Comparison of ENCODE assay signal across 1 cellular context in the genomic region with DNA sequence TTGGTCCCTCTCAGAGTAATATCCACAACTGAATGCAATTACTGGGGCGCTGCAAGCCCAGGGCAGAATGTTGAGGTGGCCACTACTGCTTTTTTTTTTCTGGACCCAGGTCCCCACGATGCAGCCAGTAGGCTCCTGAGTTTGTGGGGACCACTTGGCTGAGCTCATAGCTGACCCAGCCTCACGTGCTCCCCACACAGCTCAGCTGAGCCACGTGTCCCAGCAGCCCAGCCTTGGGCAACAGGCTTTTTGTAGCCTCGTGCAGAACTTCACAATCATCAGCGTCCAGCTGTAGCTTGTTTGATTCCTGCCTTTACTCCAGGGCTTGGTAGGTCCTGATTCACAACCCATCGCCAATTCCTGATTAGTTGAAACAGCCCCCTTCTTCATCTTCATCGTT.
TF ChIP-seq lines count a peak whose summit lies in the region.

No MANE protein-coding gene starts in this region.

TF ChIP-seq in HepG2, 621 proteins besides CTCF, POLR2A, EP300 and RAD21 (continued from another document and continues in another):
- TF ChIP-seq, protein P1, sequence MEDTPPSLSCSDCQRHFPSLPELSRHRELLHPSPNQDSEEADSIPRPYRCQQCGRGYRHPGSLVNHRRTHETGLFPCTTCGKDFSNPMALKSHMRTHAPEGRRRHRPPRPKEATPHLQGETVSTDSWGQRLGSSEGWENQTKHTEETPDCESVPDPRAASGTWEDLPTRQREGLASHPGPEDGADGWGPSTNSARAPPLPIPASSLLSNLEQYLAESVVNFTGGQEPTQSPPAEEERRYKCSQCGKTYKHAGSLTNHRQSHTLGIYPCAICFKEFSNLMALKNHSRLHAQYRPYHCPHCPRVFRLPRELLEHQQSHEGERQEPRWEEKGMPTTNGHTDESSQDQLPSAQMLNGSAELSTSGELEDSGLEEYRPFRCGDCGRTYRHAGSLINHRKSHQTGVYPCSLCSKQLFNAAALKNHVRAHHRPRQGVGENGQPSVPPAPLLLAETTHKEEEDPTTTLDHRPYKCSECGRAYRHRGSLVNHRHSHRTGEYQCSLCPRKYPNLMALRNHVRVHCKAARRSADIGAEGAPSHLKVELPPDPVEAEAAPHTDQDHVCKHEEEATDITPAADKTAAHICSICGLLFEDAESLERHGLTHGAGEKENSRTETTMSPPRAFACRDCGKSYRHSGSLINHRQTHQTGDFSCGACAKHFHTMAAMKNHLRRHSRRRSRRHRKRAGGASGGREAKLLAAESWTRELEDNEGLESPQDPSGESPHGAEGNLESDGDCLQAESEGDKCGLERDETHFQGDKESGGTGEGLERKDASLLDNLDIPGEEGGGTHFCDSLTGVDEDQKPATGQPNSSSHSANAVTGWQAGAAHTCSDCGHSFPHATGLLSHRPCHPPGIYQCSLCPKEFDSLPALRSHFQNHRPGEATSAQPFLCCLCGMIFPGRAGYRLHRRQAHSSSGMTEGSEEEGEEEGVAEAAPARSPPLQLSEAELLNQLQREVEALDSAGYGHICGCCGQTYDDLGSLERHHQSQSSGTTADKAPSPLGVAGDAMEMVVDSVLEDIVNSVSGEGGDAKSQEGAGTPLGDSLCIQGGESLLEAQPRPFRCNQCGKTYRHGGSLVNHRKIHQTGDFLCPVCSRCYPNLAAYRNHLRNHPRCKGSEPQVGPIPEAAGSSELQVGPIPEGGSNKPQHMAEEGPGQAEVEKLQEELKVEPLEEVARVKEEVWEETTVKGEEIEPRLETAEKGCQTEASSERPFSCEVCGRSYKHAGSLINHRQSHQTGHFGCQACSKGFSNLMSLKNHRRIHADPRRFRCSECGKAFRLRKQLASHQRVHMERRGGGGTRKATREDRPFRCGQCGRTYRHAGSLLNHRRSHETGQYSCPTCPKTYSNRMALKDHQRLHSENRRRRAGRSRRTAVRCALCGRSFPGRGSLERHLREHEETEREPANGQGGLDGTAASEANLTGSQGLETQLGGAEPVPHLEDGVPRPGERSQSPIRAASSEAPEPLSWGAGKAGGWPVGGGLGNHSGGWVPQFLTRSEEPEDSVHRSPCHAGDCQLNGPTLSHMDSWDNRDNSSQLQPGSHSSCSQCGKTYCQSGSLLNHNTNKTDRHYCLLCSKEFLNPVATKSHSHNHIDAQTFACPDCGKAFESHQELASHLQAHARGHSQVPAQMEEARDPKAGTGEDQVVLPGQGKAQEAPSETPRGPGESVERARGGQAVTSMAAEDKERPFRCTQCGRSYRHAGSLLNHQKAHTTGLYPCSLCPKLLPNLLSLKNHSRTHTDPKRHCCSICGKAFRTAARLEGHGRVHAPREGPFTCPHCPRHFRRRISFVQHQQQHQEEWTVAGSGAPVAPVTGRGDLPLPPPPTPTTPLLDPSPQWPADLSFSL (CRISPR knock-in tag; IDR thresholded peaks at IDR 0.05), result no peak
- no peak for TF ChIP-seq KLF9 (CRISPR knock-in tag; IDR thresholded peaks at IDR 0.05; ENCODE audit: low read depth)
- TF ChIP-seq BCL6 (CRISPR knock-in tag; IDR thresholded peaks at IDR 0.05), result no peak
- TF ChIP-seq THYN1 (CRISPR knock-in tag; IDR thresholded peaks at IDR 0.05; ENCODE audit: borderline replicate concordance, low read depth), result no peak
- TF ChIP-seq ZNF557 (CRISPR knock-in tag; IDR thresholded peaks at IDR 0.05), result no peak
- TF ChIP-seq JUNB (CRISPR knock-in tag; IDR thresholded peaks at IDR 0.05; ENCODE audit: borderline replicate concordance), result no peak
- TF ChIP-seq BHLHE40 (IDR thresholded peaks at IDR 0.05; ENCODE audit: low read length), result peak; percentile 74
- TF ChIP-seq, protein P2, sequence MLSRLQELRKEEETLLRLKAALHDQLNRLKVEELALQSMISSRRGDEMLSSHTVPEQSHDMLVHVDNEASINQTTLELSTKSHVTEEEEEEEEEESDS (CRISPR knock-in tag; IDR thresholded peaks at IDR 0.05; ENCODE audit: borderline replicate concordance), result no peak
- TF ChIP-seq ZNF101 (CRISPR knock-in tag; IDR thresholded peaks at IDR 0.05; ENCODE audit: borderline replicate concordance, low read depth), result no peak
- TF ChIP-seq, protein P3, sequence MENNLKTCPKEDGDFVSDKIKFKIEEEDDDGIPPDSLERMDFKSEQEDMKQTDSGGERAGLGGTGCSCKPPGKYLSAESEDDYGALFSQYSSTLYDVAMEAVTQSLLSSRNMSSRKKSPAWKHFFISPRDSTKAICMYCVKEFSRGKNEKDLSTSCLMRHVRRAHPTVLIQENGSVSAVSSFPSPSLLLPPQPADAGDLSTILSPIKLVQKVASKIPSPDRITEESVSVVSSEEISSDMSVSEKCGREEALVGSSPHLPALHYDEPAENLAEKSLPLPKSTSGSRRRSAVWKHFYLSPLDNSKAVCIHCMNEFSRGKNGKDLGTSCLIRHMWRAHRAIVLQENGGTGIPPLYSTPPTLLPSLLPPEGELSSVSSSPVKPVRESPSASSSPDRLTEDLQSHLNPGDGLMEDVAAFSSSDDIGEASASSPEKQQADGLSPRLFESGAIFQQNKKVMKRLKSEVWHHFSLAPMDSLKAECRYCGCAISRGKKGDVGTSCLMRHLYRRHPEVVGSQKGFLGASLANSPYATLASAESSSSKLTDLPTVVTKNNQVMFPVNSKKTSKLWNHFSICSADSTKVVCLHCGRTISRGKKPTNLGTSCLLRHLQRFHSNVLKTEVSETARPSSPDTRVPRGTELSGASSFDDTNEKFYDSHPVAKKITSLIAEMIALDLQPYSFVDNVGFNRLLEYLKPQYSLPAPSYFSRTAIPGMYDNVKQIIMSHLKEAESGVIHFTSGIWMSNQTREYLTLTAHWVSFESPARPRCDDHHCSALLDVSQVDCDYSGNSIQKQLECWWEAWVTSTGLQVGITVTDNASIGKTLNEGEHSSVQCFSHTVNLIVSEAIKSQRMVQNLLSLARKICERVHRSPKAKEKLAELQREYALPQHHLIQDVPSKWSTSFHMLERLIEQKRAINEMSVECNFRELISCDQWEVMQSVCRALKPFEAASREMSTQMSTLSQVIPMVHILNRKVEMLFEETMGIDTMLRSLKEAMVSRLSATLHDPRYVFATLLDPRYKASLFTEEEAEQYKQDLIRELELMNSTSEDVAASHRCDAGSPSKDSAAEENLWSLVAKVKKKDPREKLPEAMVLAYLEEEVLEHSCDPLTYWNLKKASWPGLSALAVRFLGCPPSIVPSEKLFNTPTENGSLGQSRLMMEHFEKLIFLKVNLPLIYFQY (CRISPR knock-in tag; IDR thresholded peaks at IDR 0.05; ENCODE audit: borderline replicate concordance), result no peak
- TF ChIP-seq, protein P4, sequence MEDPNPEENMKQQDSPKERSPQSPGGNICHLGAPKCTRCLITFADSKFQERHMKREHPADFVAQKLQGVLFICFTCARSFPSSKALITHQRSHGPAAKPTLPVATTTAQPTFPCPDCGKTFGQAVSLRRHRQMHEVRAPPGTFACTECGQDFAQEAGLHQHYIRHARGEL (CRISPR knock-in tag; IDR thresholded peaks at IDR 0.05), result no peak
- TF ChIP-seq, protein P5, sequence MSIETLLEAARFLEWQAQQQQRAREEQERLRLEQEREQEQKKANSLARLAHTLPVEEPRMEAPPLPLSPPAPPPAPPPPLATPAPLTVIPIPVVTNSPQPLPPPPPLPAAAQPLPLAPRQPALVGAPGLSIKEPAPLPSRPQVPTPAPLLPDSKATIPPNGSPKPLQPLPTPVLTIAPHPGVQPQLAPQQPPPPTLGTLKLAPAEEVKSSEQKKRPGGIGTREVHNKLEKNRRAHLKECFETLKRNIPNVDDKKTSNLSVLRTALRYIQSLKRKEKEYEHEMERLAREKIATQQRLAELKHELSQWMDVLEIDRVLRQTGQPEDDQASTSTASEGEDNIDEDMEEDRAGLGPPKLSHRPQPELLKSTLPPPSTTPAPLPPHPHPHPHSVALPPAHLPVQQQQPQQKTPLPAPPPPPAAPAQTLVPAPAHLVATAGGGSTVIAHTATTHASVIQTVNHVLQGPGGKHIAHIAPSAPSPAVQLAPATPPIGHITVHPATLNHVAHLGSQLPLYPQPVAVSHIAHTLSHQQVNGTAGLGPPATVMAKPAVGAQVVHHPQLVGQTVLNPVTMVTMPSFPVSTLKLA (IDR thresholded peaks at IDR 0.05), result peak; percentile 22; the same call in 1 of the 2 replicates
- no peak for TF ChIP-seq ZNF333 (CRISPR knock-in tag; IDR thresholded peaks at IDR 0.05; ENCODE audit: borderline replicate concordance)
- TF ChIP-seq, protein P6, sequence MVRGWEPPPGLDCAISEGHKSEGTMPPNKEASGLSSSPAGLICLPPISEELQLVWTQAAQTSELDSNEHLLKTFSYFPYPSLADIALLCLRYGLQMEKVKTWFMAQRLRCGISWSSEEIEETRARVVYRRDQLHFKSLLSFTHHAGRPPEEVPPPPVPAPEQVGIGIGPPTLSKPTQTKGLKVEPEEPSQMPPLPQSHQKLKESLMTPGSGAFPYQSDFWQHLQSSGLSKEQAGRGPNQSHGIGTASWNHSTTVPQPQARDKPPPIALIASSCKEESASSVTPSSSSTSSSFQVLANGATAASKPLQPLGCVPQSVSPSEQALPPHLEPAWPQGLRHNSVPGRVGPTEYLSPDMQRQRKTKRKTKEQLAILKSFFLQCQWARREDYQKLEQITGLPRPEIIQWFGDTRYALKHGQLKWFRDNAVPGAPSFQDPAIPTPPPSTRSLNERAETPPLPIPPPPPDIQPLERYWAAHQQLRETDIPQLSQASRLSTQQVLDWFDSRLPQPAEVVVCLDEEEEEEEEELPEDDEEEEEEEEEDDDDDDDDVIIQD (CRISPR knock-in tag; IDR thresholded peaks at IDR 0.05; ENCODE audit: low read depth), result no peak
- no peak for TF ChIP-seq ZNF510 (CRISPR knock-in tag; IDR thresholded peaks at IDR 0.05; ENCODE audit: low read depth)
- TF ChIP-seq ZNF747 (CRISPR knock-in tag; IDR thresholded peaks at IDR 0.05; ENCODE audit: borderline replicate concordance), result no peak
- TF ChIP-seq STAT5B (CRISPR knock-in tag; IDR thresholded peaks at IDR 0.05), result no peak
- TF ChIP-seq ZNF431 (CRISPR knock-in tag; IDR thresholded peaks at IDR 0.05; ENCODE audit: borderline replicate concordance, low read depth), result no peak
- TF ChIP-seq FOXK1 (CRISPR knock-in tag; IDR thresholded peaks at IDR 0.05; ENCODE audit: borderline replicate concordance, low read depth), result no peak
- TF ChIP-seq, protein P7, sequence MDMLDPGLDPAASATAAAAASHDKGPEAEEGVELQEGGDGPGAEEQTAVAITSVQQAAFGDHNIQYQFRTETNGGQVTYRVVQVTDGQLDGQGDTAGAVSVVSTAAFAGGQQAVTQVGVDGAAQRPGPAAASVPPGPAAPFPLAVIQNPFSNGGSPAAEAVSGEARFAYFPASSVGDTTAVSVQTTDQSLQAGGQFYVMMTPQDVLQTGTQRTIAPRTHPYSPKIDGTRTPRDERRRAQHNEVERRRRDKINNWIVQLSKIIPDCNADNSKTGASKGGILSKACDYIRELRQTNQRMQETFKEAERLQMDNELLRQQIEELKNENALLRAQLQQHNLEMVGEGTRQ (IDR thresholded peaks at IDR 0.05; ENCODE audit: low read depth, low read length), result peak; percentile 30; the same call in 1 of the 2 replicates
- TF ChIP-seq, protein P7 (CRISPR knock-in tag; IDR thresholded peaks at IDR 0.05; ENCODE audit: borderline replicate concordance), result no peak
- TF ChIP-seq, protein P8, sequence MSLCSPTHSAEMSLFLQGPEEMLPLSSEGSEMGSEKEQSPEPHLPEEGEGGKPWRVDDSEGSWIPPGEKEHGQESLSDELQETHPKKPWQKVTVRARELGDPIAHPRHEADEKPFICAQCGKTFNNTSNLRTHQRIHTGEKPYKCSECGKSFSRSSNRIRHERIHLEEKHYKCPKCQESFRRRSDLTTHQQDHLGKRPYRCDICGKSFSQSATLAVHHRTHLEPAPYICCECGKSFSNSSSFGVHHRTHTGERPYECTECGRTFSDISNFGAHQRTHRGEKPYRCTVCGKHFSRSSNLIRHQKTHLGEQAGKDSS (CRISPR knock-in tag; IDR thresholded peaks at IDR 0.05; ENCODE audit: borderline replicate concordance, low read depth), result no peak
- TF ChIP-seq MYC (CRISPR knock-in tag; IDR thresholded peaks at IDR 0.05; ENCODE audit: borderline replicate concordance), result peak; percentile 50; the same call in 1 of the 2 replicates
- TF ChIP-seq, protein P9, sequence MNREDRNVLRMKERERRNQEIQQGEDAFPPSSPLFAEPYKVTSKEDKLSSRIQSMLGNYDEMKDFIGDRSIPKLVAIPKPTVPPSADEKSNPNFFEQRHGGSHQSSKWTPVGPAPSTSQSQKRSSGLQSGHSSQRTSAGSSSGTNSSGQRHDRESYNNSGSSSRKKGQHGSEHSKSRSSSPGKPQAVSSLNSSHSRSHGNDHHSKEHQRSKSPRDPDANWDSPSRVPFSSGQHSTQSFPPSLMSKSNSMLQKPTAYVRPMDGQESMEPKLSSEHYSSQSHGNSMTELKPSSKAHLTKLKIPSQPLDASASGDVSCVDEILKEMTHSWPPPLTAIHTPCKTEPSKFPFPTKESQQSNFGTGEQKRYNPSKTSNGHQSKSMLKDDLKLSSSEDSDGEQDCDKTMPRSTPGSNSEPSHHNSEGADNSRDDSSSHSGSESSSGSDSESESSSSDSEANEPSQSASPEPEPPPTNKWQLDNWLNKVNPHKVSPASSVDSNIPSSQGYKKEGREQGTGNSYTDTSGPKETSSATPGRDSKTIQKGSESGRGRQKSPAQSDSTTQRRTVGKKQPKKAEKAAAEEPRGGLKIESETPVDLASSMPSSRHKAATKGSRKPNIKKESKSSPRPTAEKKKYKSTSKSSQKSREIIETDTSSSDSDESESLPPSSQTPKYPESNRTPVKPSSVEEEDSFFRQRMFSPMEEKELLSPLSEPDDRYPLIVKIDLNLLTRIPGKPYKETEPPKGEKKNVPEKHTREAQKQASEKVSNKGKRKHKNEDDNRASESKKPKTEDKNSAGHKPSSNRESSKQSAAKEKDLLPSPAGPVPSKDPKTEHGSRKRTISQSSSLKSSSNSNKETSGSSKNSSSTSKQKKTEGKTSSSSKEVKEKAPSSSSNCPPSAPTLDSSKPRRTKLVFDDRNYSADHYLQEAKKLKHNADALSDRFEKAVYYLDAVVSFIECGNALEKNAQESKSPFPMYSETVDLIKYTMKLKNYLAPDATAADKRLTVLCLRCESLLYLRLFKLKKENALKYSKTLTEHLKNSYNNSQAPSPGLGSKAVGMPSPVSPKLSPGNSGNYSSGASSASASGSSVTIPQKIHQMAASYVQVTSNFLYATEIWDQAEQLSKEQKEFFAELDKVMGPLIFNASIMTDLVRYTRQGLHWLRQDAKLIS (CRISPR knock-in tag; IDR thresholded peaks at IDR 0.05), result no peak
- TF ChIP-seq, protein P10, sequence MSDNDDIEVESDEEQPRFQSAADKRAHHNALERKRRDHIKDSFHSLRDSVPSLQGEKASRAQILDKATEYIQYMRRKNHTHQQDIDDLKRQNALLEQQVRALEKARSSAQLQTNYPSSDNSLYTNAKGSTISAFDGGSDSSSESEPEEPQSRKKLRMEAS (IDR thresholded peaks at IDR 0.05), result peak; percentile 44; the same call in 1 of the 2 replicates
- TF ChIP-seq MYNN (CRISPR knock-in tag; IDR thresholded peaks at IDR 0.05; ENCODE audit: low read depth), result no peak
- TF ChIP-seq PITX1 (CRISPR knock-in tag; IDR thresholded peaks at IDR 0.05), result no peak
